In the genomic region with DNA sequence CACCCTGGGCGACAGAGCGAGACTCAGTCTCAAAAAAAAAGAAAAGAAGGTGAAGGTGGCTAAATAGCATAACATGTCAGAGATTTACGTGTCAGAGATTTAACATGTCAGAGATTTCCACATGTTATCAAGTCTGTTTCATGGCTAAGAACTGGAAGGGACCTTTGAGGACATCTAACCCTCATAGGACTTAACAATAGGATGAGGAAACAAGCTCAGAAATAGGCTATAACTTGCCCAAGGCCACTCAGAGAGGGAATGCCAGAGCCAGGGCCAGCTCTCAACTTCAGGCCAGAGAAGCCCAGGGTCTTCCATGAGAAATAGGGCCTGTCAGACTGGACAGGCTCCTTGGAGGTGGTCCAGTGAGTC, we compare ENCODE assay signal across 7 cellular contexts. TPM values are rescaled to one million over a fixed set of nuclear protein-coding genes. Genes with fewer than 3 reads are reported as not detected.
DNase-seq lines count a peak whose midpoint lies in the region; ATAC-seq and TF ChIP-seq lines count a peak whose summit lies in the region.

No MANE protein-coding gene starts in this region.

- in situ Hi-C loops in GM23248 (cut with MboI): no loop called here

- WGBS in GM23248 (ENCODE audit: low coverage in 1 of 2, low lambda C conversion rate in 2 of 2, missing lambda C conversion rate in 2 of 2), 2 experiments: 99 to 100% methylated on average over 3 of the region's 3 CpGs
- 75 to 79% methylated on average over 3 of the region's 3 CpGs for WGBS in esophagus squamous epithelium, 2 donors

- H3K36me3 ChIP-seq in GM23248 (ENCODE audit: low read depth) (no peaks in the 10 kb centered on the region), OCI-LY3 (replicated peaks; ENCODE audit: low read depth, low read length) (no peaks in the 10 kb centered on the region), esophagus squamous epithelium (no peaks in the 10 kb centered on the region), parathyroid adenoma (ENCODE audit: control insufficient read depth, insufficient read depth, low read length) (no peaks in the 10 kb centered on the region)

- peaks cover 4% of the 10 kb centered on the region; the same call in 1 of the 2 replicates for H3K4me1 ChIP-seq in GM23248 (ENCODE audit: insufficient read depth)
- peaks cover 7% of the 10 kb centered on the region; the same call in 1 of the 2 replicates for H3K4me1 ChIP-seq in OCI-LY3 (ENCODE audit: low read length)
- peaks cover 3 to 16% (median 6%) of the 10 kb centered on the region in 3 donors for H3K4me1 ChIP-seq in esophagus squamous epithelium
- peaks cover 6% of the 10 kb centered on the region for H3K4me1 ChIP-seq in parathyroid adenoma

- TF ChIP-seq POLR2A in esophagus squamous epithelium (IDR thresholded peaks at IDR 0.05): no peak

- TF ChIP-seq CTCF in OCI-LY3 (IDR thresholded peaks at IDR 0.05; ENCODE audit: low read depth, low read length) (no peak), esophagus squamous epithelium (IDR thresholded peaks at IDR 0.05) (no peak), parathyroid adenoma (IDR thresholded peaks at IDR 0.05) (no peak)

- intact Hi-C loops in esophagus squamous epithelium (cut with DNase I): no loop called here

- ATAC-seq in HG03108 (IDR thresholded peaks at IDR 0.05; ENCODE audit: unreplicated experiment): no peak

- H3K9me3 ChIP-seq in GM23248 (ENCODE audit: low read depth) (no peaks in the 10 kb centered on the region), OCI-LY3 (ENCODE audit: insufficient read depth, low read length) (no peaks in the 10 kb centered on the region), esophagus squamous epithelium (no peaks in the 10 kb centered on the region), parathyroid adenoma (ENCODE audit: control insufficient read depth, low read length) (no peaks in the 10 kb centered on the region)

- H3K79me2 ChIP-seq in GM23248 (ENCODE audit: insufficient read depth) (no peaks in the 10 kb centered on the region), OCI-LY3 (ENCODE audit: low read length) (no peaks in the 10 kb centered on the region), parathyroid adenoma (no peaks in the 10 kb centered on the region)

- H3K4me3 ChIP-seq in GM23248 (peak overlapping the region; percentile 80), OCI-LY3 (ENCODE audit: low read length) (peak overlapping the region; percentile 75), esophagus squamous epithelium (peak overlapping the region; percentile 43 to 67 (median 50)), parathyroid adenoma (ENCODE audit: low read depth, low read length) (peak overlapping the region; percentile 60)

- no peaks in the 10 kb centered on the region for H3F3A ChIP-seq in GM23248 (ENCODE audit: insufficient read depth)

- no peaks in the 10 kb centered on the region for H3K9me2 ChIP-seq in GM23248 (ENCODE audit: insufficient read depth)

- H3K27ac ChIP-seq in GM23248 (peak overlapping the region; percentile 45), OCI-LY3 (ENCODE audit: low read length) (0 out of 2 replicates have a peak overlapping the region, but pooled peaks have one; percentile 5), esophagus squamous epithelium (peak overlapping the region; percentile 88 to 91 (median 89)), parathyroid adenoma (peak overlapping the region; percentile 55)

- H3K27me3 ChIP-seq in GM23248 (replicated peaks; ENCODE audit: insufficient read depth) (no peaks in the 10 kb centered on the region), OCI-LY3 (ENCODE audit: low read depth, low read length) (no peaks in the 10 kb centered on the region), esophagus squamous epithelium (no peaks in the 10 kb centered on the region), parathyroid adenoma (ENCODE audit: control insufficient read depth, insufficient read depth, low read length) (no peaks in the 10 kb centered on the region)

- H4K20me1 ChIP-seq in GM23248 (ENCODE audit: insufficient read depth): no peaks in the 10 kb centered on the region
- H4K20me1 ChIP-seq in OCI-LY3 (ENCODE audit: insufficient read depth, low read length): no peaks in the 10 kb centered on the region

- H2AFZ ChIP-seq in GM23248: peak overlapping the region; percentile 98
- H2AFZ ChIP-seq in OCI-LY3 (ENCODE audit: low read depth, low read length): peak overlapping the region; percentile 56
- H2AFZ ChIP-seq in parathyroid adenoma: peak overlapping the region; percentile 99

- peak overlapping the region; percentile 83 for H3K9ac ChIP-seq in GM23248
- peak overlapping the region; percentile 63 for H3K9ac ChIP-seq in OCI-LY3 (ENCODE audit: low read length)
- peak overlapping the region; percentile 8 for H3K9ac ChIP-seq in parathyroid adenoma

- DNase-seq in GM23248: no peak
- DNase-seq in esophagus squamous epithelium (lab: John Stamatoyannopoulos, UW): no peak
- DNase-seq in GM19240 (ENCODE audit: insufficient read length, low spot score): no peak
- DNase-seq in NCI-H2171 (lab: John Stamatoyannopoulos, UW): no peak

- H3K4me2 ChIP-seq in GM23248 (ENCODE audit: unreplicated experiment) (peak overlapping the region; percentile 81), OCI-LY3 (ENCODE audit: low read length) (peak overlapping the region; percentile 69), parathyroid adenoma (ENCODE audit: low read length) (peak overlapping the region; percentile 93)

RNA-seq across cellular contexts. Expression of a gene that starts 26.8 kb away (rescaled TPM):
- 12.2 and 19.3 TPM in 2 replicates for total RNA-seq in GM23248 (2014; rRNA removed; shearing (Covaris generic))
- 4.8 and 5.0 TPM in 2 replicates for polyA plus RNA-seq in GM23248 (2016; fragmentation: Nextera tagmentation; extraction: Ambion mirVana)
- total RNA-seq in esophagus squamous epithelium: 10 to 100 TPM in 1 of 4 donors, 1 to 10 TPM in 3; 5.0 to 11.4 (median 6.2) TPM

RNA-seq across cellular contexts. Expression of a gene that starts 51.7 kb away (rescaled TPM):
- total RNA-seq in GM23248 (2014; rRNA removed; shearing (Covaris generic)): 97.9 and 99.0 TPM in 2 replicates
- 71.2 and 71.5 TPM in 2 replicates for polyA plus RNA-seq in GM23248 (2016; fragmentation: Nextera tagmentation; extraction: Ambion mirVana)
- total RNA-seq in esophagus squamous epithelium: 10 to 100 TPM; 53.8 to 81.1 (median 73.4) TPM

RNA-seq across cellular contexts. Expression of a gene that starts 51.9 kb away (rescaled TPM):
- total RNA-seq in GM23248 (2014; rRNA removed; shearing (Covaris generic)): 0.89 and 2.7 TPM in 2 replicates
- 4.1 and 4.6 TPM in 2 replicates for polyA plus RNA-seq in GM23248 (2016; fragmentation: Nextera tagmentation; extraction: Ambion mirVana)
- total RNA-seq in esophagus squamous epithelium: 1 to 10 TPM in 3 of 4 donors, not detected in 1; 1.3 to 5.0 (median 3.4) TPM

Comparison
In these comparisons a context has a peak if more than half of its experiments do, and no peak if none do; other contexts are left out.
1. H3K27ac ChIP-seq: peak in every context shown above with its lines; median percentile 89 in esophagus squamous epithelium; 55 in parathyroid adenoma; 45 in GM23248; 5 in OCI-LY3.
2. H3K9ac ChIP-seq: peak in every context shown above with its lines; median percentile 83 in GM23248; 63 in OCI-LY3; 8 in parathyroid adenoma.